Comparison of ENCODE assay signal across 23 cellular contexts in genomic region chr3:174342206-174342605, GRCh38.
DNase-seq lines count a peak whose midpoint lies in the region; ATAC-seq, FAIRE-seq and TF ChIP-seq lines count a peak whose summit lies in the region.
"Had no signal": no experiment of that assay in that cellular context is flagged by ENCODE, and none has a peak within 500 bp of the region (broad histone marks: within the 10 kb centered on the region; RNA-seq: fewer than 3 reads in every experiment).

No MANE protein-coding gene starts in this region.

- no peak overlapping the region for H3K14ac ChIP-seq in H1 (ENCODE audit: insufficient read length)

- no peak overlapping the region for H3K56ac ChIP-seq in H1 (replicated peaks; ENCODE audit: insufficient read length, low read depth, low read length)

- no peaks in the 10 kb centered on the region for H3K79me2 ChIP-seq in GM23338 (replicated peaks; ENCODE audit: insufficient read depth)
- H3K79me2 ChIP-seq in H1 (ENCODE audit: control insufficient read depth in 1 of 2, insufficient read depth in 2 of 2, low read length in 2 of 2) = no peaks in the 10 kb centered on the region

- H3K4me3 Mint-ChIP-seq in GM23338 = no peak overlapping the region
- H3K4me3 Mint-ChIP-seq in nephron = peak overlapping the region in 1 of 3 experiments; percentile 7
- H3K4me3 Mint-ChIP-seq: CD8-positive, alpha-beta T cell had no signal

- H2BK5ac ChIP-seq in H1 (ENCODE audit: low read depth, low read length) = no peak overlapping the region

- no peak overlapping the region for H2BK15ac ChIP-seq in H1 (ENCODE audit: low read length)

- TF ChIP-seq POLR2A in H1 (IDR thresholded peaks at IDR 0.05; ENCODE audit: control extremely low read depth in 1 of 2, low read depth in 2 of 2, low read length in 2 of 2) = no peak

- H3K27ac ChIP-seq in 22Rv1 (peak overlapping the region; percentile 97), GM23338 (ENCODE audit: low read depth) (no peak overlapping the region), H1 (ENCODE audit: low read depth, low read length) (no peak overlapping the region)
- H3K27ac ChIP-seq: BLaER1 treated with 17β-estradiol and CSF1 and Interleukin-3, amounts not matched to agents 10 nM and 100 nM; HL-60 had no signal

- no peak overlapping the region for H4K8ac ChIP-seq in H1 (ENCODE audit: extremely low read depth, insufficient read depth, low read length)

- H4K5ac ChIP-seq in H1 (ENCODE audit: insufficient read length, low read depth, low read length) = no peak overlapping the region

- TF ChIP-seq EP300 in H1 (IDR thresholded peaks at IDR 0.05; ENCODE audit: borderline replicate concordance in 1 of 2, low read depth in 2 of 2, low read length in 2 of 2) = no peak

- no peaks in the 10 kb centered on the region for H3K9me3 ChIP-seq in H1 (ENCODE audit: insufficient read depth in 2 of 2, low read depth in 1 of 2, low read length in 1 of 2)
- H3K9me3 ChIP-seq: BLaER1 treated with 17β-estradiol and CSF1 and Interleukin-3, amounts not matched to agents 10 nM and 100 nM; Caco-2 had no signal

- CTCF ChIA-PET in H1 (lab: Charles Lee; ENCODE audit: partially characterized antibody) = interaction anchor here (0.8 to 1.0 kb wide), 2 partner anchors 29 to 218 kb away, joined by 3 to 4 read pairs; no protein-coding TSS in a partner anchor

- H2AFZ ChIP-seq in GM23338 (0 out of 2 replicates have a peak overlapping the region, but pooled peaks have one; percentile 24), H1 (ENCODE audit: low read length) (0 out of 2 replicates have a peak overlapping the region, but pooled peaks have one; percentile 24)

- H3K18ac ChIP-seq in H1 (ENCODE audit: extremely low read depth, low read length) = no peak overlapping the region

- ATAC-seq in GM23338 = no peak
- ATAC-seq: CD8-positive, alpha-beta T cell had no signal

- H2AK5ac ChIP-seq in H1 (ENCODE audit: low read depth, low read length) = no peak overlapping the region

- H3K4me3 ChIP-seq in GM23338 (no peak overlapping the region), H1 (ENCODE audit: extremely low read depth in 1 of 4, insufficient read depth in 2 of 4, low read depth in 3 of 4, low read length in 4 of 4) (no peak overlapping the region)
- H3K4me3 ChIP-seq: BLaER1 treated with 17β-estradiol and CSF1 and Interleukin-3, amounts not matched to agents 10 nM and 100 nM had no signal

- H3K9ac ChIP-seq in H1 (replicated peaks in 1 of 4; ENCODE audit: extremely low read depth in 1 of 4, low read depth in 3 of 4, low read length in 3 of 4) = no peak overlapping the region
- H3K9ac ChIP-seq: BLaER1 treated with 17β-estradiol and CSF1 and Interleukin-3, amounts not matched to agents 10 nM and 100 nM had no signal

- H3K4ac ChIP-seq in H1 (replicated peaks; ENCODE audit: insufficient read length, low read depth, low read length) = no peak overlapping the region

- H4K91ac ChIP-seq in H1 (replicated peaks; ENCODE audit: insufficient read length, low read length) = no peak overlapping the region

- no peaks in the 10 kb centered on the region for H3K4me1 ChIP-seq in GM23338 (ENCODE audit: insufficient read depth)
- H3K4me1 ChIP-seq in H1 (replicated peaks in 1 of 4; ENCODE audit: control insufficient read depth in 3 of 4, insufficient read depth in 4 of 4, low read length in 3 of 4) = no peaks in the 10 kb centered on the region
- H3K4me1 ChIP-seq: Caco-2 had no signal

- H3K36me3 ChIP-seq in GM23338 (ENCODE audit: insufficient read depth) (no peaks in the 10 kb centered on the region), H1 (ENCODE audit: control insufficient read depth in 2 of 4, insufficient read depth in 4 of 4, low read length in 3 of 4) (no peaks in the 10 kb centered on the region)
- H3K36me3 ChIP-seq: BLaER1 treated with 17β-estradiol and CSF1 and Interleukin-3, amounts not matched to agents 10 nM and 100 nM had no signal

- TF ChIP-seq CTCF in 22Rv1 (IDR thresholded peaks at IDR 0.05) (no peak), GM23338 (conservative IDR thresholded peaks at IDR 0.05; ENCODE audit: low read depth in 2 of 2) (no peak), H1 (IDR thresholded peaks at IDR 0.05; ENCODE audit: control extremely low read depth in 1 of 3, insufficient read depth in 1 of 3, low read depth in 1 of 3, low read length in 3 of 3) (no peak), nephron (IDR thresholded peaks at IDR 0.05; ENCODE audit: unreplicated experiment in 3 of 3) (no peak)

- H3K4me2 ChIP-seq in GM23338 (no peak overlapping the region), H1 (ENCODE audit: insufficient read depth in 1 of 2, low read depth in 2 of 2, low read length in 2 of 2) (no peak overlapping the region)
- H3K4me2 ChIP-seq: BLaER1 treated with 17β-estradiol and CSF1 and Interleukin-3, amounts not matched to agents 10 nM and 100 nM had no signal

- H3K23me2 ChIP-seq in H1 (ENCODE audit: low read depth, low read length) = no peaks in the 10 kb centered on the region

- H2BK120ac ChIP-seq in H1 (replicated peaks; ENCODE audit: low read depth, low read length) = no peak overlapping the region

- no peaks in the 10 kb centered on the region for H3K9me3 Mint-ChIP-seq in GM23338
- no peaks in the 10 kb centered on the region for H3K9me3 Mint-ChIP-seq in nephron
- H3K9me3 Mint-ChIP-seq: CD8-positive, alpha-beta T cell had no signal

- POLR2A ChIA-PET in H1 (lab: Charles Lee; ENCODE audit: partially characterized antibody) = interaction anchor here (0.9 kb wide), 1 partner anchor 9 kb away, joined by 3 read pairs; no protein-coding TSS in a partner anchor

- peak overlapping the region; percentile 28 for H3K23ac ChIP-seq in H1 (ENCODE audit: insufficient read length)

- H3K4me1 Mint-ChIP-seq in GM23338 (no peaks in the 10 kb centered on the region), nephron (peaks cover 35% of the 10 kb centered on the region)

- no peak for FAIRE-seq in H1 (lab: Jason Lieb, UNC)
- FAIRE-seq: A204.1, RCC 7860 had no signal

- H3K27ac Mint-ChIP-seq in GM23338 (no peak overlapping the region), nephron (peak overlapping the region in 2 of 3 experiments; percentile 83 to 87)
- H3K27ac Mint-ChIP-seq: CD8-positive, alpha-beta T cell had no signal

- H2BK20ac ChIP-seq in H1 (ENCODE audit: low read length) = no peak overlapping the region

- H3K36me3 Mint-ChIP-seq in GM23338 (ENCODE audit: low read depth) (no peaks in the 10 kb centered on the region), nephron (ENCODE audit: low read depth) (no peaks in the 10 kb centered on the region)
- H3K36me3 Mint-ChIP-seq: CD8-positive, alpha-beta T cell had no signal

- H2BK12ac ChIP-seq in H1 (ENCODE audit: low read depth, low read length) = no peak overlapping the region

- no peaks in the 10 kb centered on the region for H3K79me1 ChIP-seq in H1 (ENCODE audit: low read depth, low read length)

- no peaks in the 10 kb centered on the region for H3F3A ChIP-seq in GM23338 (replicated peaks; ENCODE audit: low read depth)

- H3K27me3 Mint-ChIP-seq in GM23338 (ENCODE audit: insufficient read depth, low read depth, poor library complexity) (no peaks in the 10 kb centered on the region), nephron (ENCODE audit: low read depth) (no peaks in the 10 kb centered on the region)

- 96% methylated on average over 2 of the region's 2 CpGs; no CpG with 5 or more reads in 1 of the 2 experiments for WGBS in H1 (ENCODE audit: extremely low coverage in 1 of 2, insufficient coverage in 1 of 2, insufficient read length in 1 of 2, insufficient replicate concordance in 2 of 2, low coverage in 1 of 2, low lambda C conversion rate in 2 of 2, missing lambda C conversion rate in 1 of 2), 2 experiments

- DNase-seq in GM23338 (ENCODE audit: low spot score) (no peak), H1 (ENCODE audit: low read depth in 1 of 2, low spot score in 2 of 2) (no peak), OCI-M1 (lab: John Stamatoyannopoulos, UW) (no peak), NK-92 (lab: John Stamatoyannopoulos, UW; ENCODE audit: unreplicated experiment) (no peak)
- DNase-seq in stimulated activated CD4-positive, alpha-beta T cell treated with anti-CD3 and anti-CD28 coated beads, Interleukin-4, amount 100 ng/mL, for 1 hour = no peak
- DNase-seq: AML-193; Caco-2; CD8-positive, alpha-beta T cell; GOT3; NCI-H1092 treated with DMSO at 0.1 percent for 48 hours; NCI-H1436; NCI-H187; NCI-H2081 treated with DMSO at 0.1 percent for 48 hours; NCI-H2171; NCI-H510A; NCI-H69; SIG-M5 had no signal

- H4K20me1 ChIP-seq in GM23338 (replicated peaks; ENCODE audit: insufficient read depth) = no peaks in the 10 kb centered on the region
- no peaks in the 10 kb centered on the region for H4K20me1 ChIP-seq in H1 (replicated peaks in 1 of 2; ENCODE audit: control insufficient read depth in 1 of 2, insufficient read depth in 2 of 2, low read length in 2 of 2)
- H4K20me1 ChIP-seq: BLaER1 treated with 17β-estradiol and CSF1 and Interleukin-3, amounts not matched to agents 10 nM and 100 nM had no signal

- TF ChIP-seq RAD21 in H1 (IDR thresholded peaks at IDR 0.05 in 1 of 2, conservative IDR thresholded peaks at IDR 0.05 in 1 of 2; ENCODE audit: low read depth in 2 of 2, low read length in 2 of 2) = no peak

- 0 out of 2 replicates have a peak, but pooled peaks cover 3% of the 10 kb centered on the region for H3K9me2 ChIP-seq in GM23338 (ENCODE audit: insufficient read depth)

- H3K27me3 ChIP-seq in GM23338 (ENCODE audit: insufficient read depth) (no peaks in the 10 kb centered on the region), H1 (replicated peaks in 1 of 4; ENCODE audit: control insufficient read depth in 3 of 4, extremely low read depth in 1 of 4, insufficient read depth in 3 of 4, low read length in 3 of 4) (no peaks in the 10 kb centered on the region)
- H3K27me3 ChIP-seq: BLaER1 treated with 17β-estradiol and CSF1 and Interleukin-3, amounts not matched to agents 10 nM and 100 nM had no signal

TF ChIP-seq in H1, 55 proteins besides CTCF, POLR2A, EP300 and RAD21 (continues in another document):
- no peak for TF ChIP-seq CTBP2 (IDR thresholded peaks at IDR 0.05; ENCODE audit: borderline replicate concordance, insufficient read depth, insufficient read length, low read length)
- no peak for TF ChIP-seq SIN3A (conservative IDR thresholded peaks at IDR 0.05 in 1 of 2, IDR thresholded peaks at IDR 0.05 in 1 of 2; ENCODE audit: low read depth in 1 of 2, low read length in 2 of 2)
- no peak for TF ChIP-seq NRF1 (IDR thresholded peaks at IDR 0.05; ENCODE audit: low read depth, low read length)
- TF ChIP-seq EZH2 (IDR thresholded peaks at IDR 0.05; ENCODE audit: low read depth, low read length, severe bottlenecking) = no peak
- TF ChIP-seq RXRA (IDR thresholded peaks at IDR 0.05; ENCODE audit: insufficient read depth, low read depth, low read length) = no peak
- TF ChIP-seq SUZ12 (IDR thresholded peaks at IDR 0.05; ENCODE audit: low read length) = no peak
- TF ChIP-seq ATF3 (IDR thresholded peaks at IDR 0.05; ENCODE audit: insufficient read depth, low read depth, low read length) = no peak
- no peak for TF ChIP-seq EGR1 (IDR thresholded peaks at IDR 0.05; ENCODE audit: borderline replicate concordance, low read depth, low read length)
- TF ChIP-seq BACH1 (IDR thresholded peaks at IDR 0.05; ENCODE audit: low read length) = no peak
